ENCODE assay signal across 34 cellular contexts in the genomic region with DNA sequence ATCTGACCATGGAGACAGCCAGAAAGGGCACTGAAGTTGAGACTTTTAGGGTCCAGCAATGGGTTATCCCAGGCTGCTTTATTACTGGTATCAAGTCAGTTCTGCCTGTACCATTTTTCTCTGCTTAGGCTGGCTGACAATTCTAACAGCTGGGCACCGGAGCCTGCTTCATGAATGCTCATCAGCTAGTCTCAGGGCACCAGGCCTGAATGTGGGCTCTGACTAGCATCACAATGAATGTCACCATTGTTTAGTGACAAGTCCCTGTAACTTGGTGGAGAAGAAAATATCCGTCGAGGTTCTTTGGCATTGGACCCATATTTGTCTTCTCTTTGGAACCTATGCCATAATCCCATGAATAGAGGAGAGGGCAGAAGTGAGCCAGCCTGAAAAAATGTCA.
"Had no signal": no experiment of that assay in that cellular context is flagged by ENCODE, and none has a peak within 500 bp of the region (broad histone marks: within the 10 kb centered on the region; RNA-seq: fewer than 3 reads in every experiment).

No MANE protein-coding gene starts in this region.

- H3K27me3 ChIP-seq: adrenal gland, brain microvascular endothelial cell had no signal

- H3K9me3 ChIP-seq: adrenal gland had no signal

- H3K4me1 ChIP-seq: adrenal gland had no signal

- DNase-seq: activated CD4-positive, alpha-beta T cell treated with anti-CD3 and anti-CD28 coated beads for 1 hour; activated CD4-positive, alpha-beta T cell treated with anti-CD3 and anti-CD28 coated beads for 48 hours; activated CD4-positive, CD25-positive, alpha-beta regulatory T cell; activated CD8-positive, alpha-beta T cell treated with anti-CD3 and anti-CD28 coated beads for 36 hours; activated effector memory CD4-positive, alpha-beta T cell treated with anti-CD3 and anti-CD28 coated beads, Interleukin-2, amount 50 U/mL, for 16 hours; activated naive CD4-positive, alpha-beta T cell; activated T-cell treated with anti-CD3 and anti-CD28 coated beads, Interleukin-2, amount 50 U/mL, for 1 hour; activated T-cell treated with anti-CD3 and anti-CD28 coated beads, Interleukin-2, amount 50 U/mL, for 72 hours; adrenal gland; aorta; brain microvascular endothelial cell; NCI-H1092 treated with DMSO at 0.1 percent for 48 hours; NCI-H1417; NCI-H146; NCI-H187; NCI-H2029 treated with DMSO at 0.1 percent for 48 hours; NCI-H2107; NCI-H2171; NCI-H510A; NCI-H526; NCI-H748 treated with DMSO at 0.1 percent for 48 hours; NK-92 treated with Interleukin-12 subunit alpha and Interleukin-12 subunit beta, amount 100 ng/mL, for 24 hours; PC-9; SIG-M5; SW 1271; T-helper 1 cell; T-helper 2 cell; T-helper 9 cell; WERI-Rb-1 had no signal

- H3K27ac ChIP-seq: adrenal gland, brain microvascular endothelial cell, PC-9, RWPE1, WERI-Rb-1 had no signal

- ATAC-seq: activated CD8-positive, alpha-beta T cell treated with anti-CD3 and anti-CD28 coated beads for 36 hours; activated T-cell treated with anti-CD3 and anti-CD28 coated beads, Interleukin-2, amount 50 U/mL, for 72 hours; activated T-helper 17 cell treated with anti-CD3 and anti-CD28 coated beads, Interleukin-2, amount 50 U/mL, for 72 hours; K562; Right ventricle myocardium inferior; SK-N-SH treated with all-trans-retinoic acid at 6 μM for 48 hours had no signal

- H3K36me3 ChIP-seq: adrenal gland, brain microvascular endothelial cell, WERI-Rb-1 had no signal

- H3K4me3 ChIP-seq: adrenal gland, K562, PC-9 had no signal
